In the genomic region with DNA sequence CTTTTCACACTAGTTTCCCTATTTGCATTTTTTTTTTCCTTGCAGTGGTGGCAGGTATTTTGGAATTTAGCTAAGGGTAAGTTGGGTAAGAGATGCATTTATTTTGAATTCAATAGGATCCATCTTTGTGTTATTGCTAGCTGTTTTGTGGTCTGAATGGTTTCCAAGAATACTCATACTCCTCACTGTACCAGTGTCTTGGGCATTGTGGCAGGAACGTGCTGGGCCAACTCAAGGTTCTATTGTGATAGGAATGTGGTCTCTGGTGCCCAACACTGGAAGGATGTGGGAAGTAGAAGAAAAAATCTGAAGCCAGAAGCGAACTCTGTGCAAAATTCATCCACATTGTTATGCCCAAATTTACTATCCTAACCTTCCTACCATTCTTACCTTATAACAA, we compare ENCODE assay signal across 1 cellular context.
TF ChIP-seq lines count a peak whose summit lies in the region.

No MANE protein-coding gene starts in this region.

TF ChIP-seq in H1, 55 proteins besides CTCF, POLR2A, EP300 and RAD21 (continued from another document):
- no peak for TF ChIP-seq TEAD4 (IDR thresholded peaks at IDR 0.05; ENCODE audit: low read depth, low read length)
- TF ChIP-seq, protein P1, sequence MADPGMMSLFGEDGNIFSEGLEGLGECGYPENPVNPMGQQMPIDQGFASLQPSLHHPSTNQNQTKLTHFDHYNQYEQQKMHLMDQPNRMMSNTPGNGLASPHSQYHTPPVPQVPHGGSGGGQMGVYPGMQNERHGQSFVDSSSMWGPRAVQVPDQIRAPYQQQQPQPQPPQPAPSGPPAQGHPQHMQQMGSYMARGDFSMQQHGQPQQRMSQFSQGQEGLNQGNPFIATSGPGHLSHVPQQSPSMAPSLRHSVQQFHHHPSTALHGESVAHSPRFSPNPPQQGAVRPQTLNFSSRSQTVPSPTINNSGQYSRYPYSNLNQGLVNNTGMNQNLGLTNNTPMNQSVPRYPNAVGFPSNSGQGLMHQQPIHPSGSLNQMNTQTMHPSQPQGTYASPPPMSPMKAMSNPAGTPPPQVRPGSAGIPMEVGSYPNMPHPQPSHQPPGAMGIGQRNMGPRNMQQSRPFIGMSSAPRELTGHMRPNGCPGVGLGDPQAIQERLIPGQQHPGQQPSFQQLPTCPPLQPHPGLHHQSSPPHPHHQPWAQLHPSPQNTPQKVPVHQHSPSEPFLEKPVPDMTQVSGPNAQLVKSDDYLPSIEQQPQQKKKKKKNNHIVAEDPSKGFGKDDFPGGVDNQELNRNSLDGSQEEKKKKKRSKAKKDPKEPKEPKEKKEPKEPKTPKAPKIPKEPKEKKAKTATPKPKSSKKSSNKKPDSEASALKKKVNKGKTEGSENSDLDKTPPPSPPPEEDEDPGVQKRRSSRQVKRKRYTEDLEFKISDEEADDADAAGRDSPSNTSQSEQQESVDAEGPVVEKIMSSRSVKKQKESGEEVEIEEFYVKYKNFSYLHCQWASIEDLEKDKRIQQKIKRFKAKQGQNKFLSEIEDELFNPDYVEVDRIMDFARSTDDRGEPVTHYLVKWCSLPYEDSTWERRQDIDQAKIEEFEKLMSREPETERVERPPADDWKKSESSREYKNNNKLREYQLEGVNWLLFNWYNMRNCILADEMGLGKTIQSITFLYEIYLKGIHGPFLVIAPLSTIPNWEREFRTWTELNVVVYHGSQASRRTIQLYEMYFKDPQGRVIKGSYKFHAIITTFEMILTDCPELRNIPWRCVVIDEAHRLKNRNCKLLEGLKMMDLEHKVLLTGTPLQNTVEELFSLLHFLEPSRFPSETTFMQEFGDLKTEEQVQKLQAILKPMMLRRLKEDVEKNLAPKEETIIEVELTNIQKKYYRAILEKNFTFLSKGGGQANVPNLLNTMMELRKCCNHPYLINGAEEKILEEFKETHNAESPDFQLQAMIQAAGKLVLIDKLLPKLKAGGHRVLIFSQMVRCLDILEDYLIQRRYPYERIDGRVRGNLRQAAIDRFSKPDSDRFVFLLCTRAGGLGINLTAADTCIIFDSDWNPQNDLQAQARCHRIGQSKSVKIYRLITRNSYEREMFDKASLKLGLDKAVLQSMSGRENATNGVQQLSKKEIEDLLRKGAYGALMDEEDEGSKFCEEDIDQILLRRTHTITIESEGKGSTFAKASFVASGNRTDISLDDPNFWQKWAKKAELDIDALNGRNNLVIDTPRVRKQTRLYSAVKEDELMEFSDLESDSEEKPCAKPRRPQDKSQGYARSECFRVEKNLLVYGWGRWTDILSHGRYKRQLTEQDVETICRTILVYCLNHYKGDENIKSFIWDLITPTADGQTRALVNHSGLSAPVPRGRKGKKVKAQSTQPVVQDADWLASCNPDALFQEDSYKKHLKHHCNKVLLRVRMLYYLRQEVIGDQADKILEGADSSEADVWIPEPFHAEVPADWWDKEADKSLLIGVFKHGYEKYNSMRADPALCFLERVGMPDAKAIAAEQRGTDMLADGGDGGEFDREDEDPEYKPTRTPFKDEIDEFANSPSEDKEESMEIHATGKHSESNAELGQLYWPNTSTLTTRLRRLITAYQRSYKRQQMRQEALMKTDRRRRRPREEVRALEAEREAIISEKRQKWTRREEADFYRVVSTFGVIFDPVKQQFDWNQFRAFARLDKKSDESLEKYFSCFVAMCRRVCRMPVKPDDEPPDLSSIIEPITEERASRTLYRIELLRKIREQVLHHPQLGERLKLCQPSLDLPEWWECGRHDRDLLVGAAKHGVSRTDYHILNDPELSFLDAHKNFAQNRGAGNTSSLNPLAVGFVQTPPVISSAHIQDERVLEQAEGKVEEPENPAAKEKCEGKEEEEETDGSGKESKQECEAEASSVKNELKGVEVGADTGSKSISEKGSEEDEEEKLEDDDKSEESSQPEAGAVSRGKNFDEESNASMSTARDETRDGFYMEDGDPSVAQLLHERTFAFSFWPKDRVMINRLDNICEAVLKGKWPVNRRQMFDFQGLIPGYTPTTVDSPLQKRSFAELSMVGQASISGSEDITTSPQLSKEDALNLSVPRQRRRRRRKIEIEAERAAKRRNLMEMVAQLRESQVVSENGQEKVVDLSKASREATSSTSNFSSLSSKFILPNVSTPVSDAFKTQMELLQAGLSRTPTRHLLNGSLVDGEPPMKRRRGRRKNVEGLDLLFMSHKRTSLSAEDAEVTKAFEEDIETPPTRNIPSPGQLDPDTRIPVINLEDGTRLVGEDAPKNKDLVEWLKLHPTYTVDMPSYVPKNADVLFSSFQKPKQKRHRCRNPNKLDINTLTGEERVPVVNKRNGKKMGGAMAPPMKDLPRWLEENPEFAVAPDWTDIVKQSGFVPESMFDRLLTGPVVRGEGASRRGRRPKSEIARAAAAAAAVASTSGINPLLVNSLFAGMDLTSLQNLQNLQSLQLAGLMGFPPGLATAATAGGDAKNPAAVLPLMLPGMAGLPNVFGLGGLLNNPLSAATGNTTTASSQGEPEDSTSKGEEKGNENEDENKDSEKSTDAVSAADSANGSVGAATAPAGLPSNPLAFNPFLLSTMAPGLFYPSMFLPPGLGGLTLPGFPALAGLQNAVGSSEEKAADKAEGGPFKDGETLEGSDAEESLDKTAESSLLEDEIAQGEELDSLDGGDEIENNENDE (IDR thresholded peaks at IDR 0.05; ENCODE audit: insufficient replicate concordance, low read length): no peak
- TF ChIP-seq BRCA1 (IDR thresholded peaks at IDR 0.05; ENCODE audit: low read depth, low read length): no peak
- TF ChIP-seq SP1 (IDR thresholded peaks at IDR 0.05; ENCODE audit: low read depth, low read length): no peak
- no peak for TF ChIP-seq KDM1A (IDR thresholded peaks at IDR 0.05; ENCODE audit: borderline replicate concordance, low read length)
- TF ChIP-seq FOSL1 (IDR thresholded peaks at IDR 0.05; ENCODE audit: insufficient read depth, low read depth, low read length): no peak
- TF ChIP-seq SUZ12 (IDR thresholded peaks at IDR 0.05; ENCODE audit: low read length): no peak
- no peak for TF ChIP-seq ASH2L (IDR thresholded peaks at IDR 0.05; ENCODE audit: low read length)
- no peak for TF ChIP-seq SIRT6 (IDR thresholded peaks at IDR 0.05; ENCODE audit: low read length)
- no peak for TF ChIP-seq TCF12 (IDR thresholded peaks at IDR 0.05; ENCODE audit: low read depth, low read length)
- TF ChIP-seq CBX8 (IDR thresholded peaks at IDR 0.05; ENCODE audit: borderline replicate concordance, low read depth, low read length): no peak
